In genomic region chr15:60590935-60591490, GRCh38 we compare ENCODE assay signal across 8 cellular contexts.
DNase-seq lines count a peak whose midpoint lies in the region; ATAC-seq and TF ChIP-seq lines count a peak whose summit lies in the region.

No MANE protein-coding gene starts in this region.

- peaks cover 47% of the 10 kb centered on the region for H3K4me1 Mint-ChIP-seq in activated CD8-positive, alpha-beta T cell treated with anti-CD3 and anti-CD28 coated beads for 36 hours (ENCODE audit: low read depth)

- POLR2A ChIA-PET in activated CD8-positive, alpha-beta T cell treated with anti-CD3 and anti-CD28 coated beads for 36 hours (lab: Charles Lee), result interaction anchor here (0.6 to 2.0 kb wide), 8 partner anchors 9 to 193 kb away, joined by 3 to 6 read pairs (median 4); no protein-coding TSS in a partner anchor

- peak overlapping the region; percentile 73 for H3K4me3 Mint-ChIP-seq in activated CD8-positive, alpha-beta T cell treated with anti-CD3 and anti-CD28 coated beads for 36 hours

- H3K27me3 Mint-ChIP-seq in activated CD8-positive, alpha-beta T cell treated with anti-CD3 and anti-CD28 coated beads for 36 hours, result no peaks in the 10 kb centered on the region

- H3K27me3 ChIP-seq in subcutaneous abdominal adipose tissue (ENCODE audit: control insufficient read depth in 5 of 5, insufficient read depth in 4 of 5, low read length in 5 of 5), result no peaks in the 10 kb centered on the region

- H3K9me3 Mint-ChIP-seq in activated CD8-positive, alpha-beta T cell treated with anti-CD3 and anti-CD28 coated beads for 36 hours, result no peaks in the 10 kb centered on the region

- no peaks in the 10 kb centered on the region for H3K36me3 ChIP-seq in mucosa of descending colon (ENCODE audit: low read depth)
- H3K36me3 ChIP-seq in subcutaneous abdominal adipose tissue (ENCODE audit: control insufficient read depth in 5 of 5, insufficient read depth in 5 of 5, low read length in 5 of 5), result no peaks in the 10 kb centered on the region

- no peak for ATAC-seq in activated CD8-positive, alpha-beta T cell treated with anti-CD3 and anti-CD28 coated beads for 36 hours
- peak; percentile 32 for ATAC-seq in mucosa of descending colon
- no peak for ATAC-seq in HG03460 (IDR thresholded peaks at IDR 0.05; ENCODE audit: unreplicated experiment)

- DNase-seq in Daoy (ENCODE audit: low read depth) (peak; percentile 58), LNCaP clone FGC (ENCODE audit: low read depth) (no peak), epithelial cell of esophagus (ENCODE audit: low read depth) (peak; percentile 51), mucosa of descending colon (peak; percentile 52 to 69 (median 68)), NCI-H1092 (lab: John Stamatoyannopoulos, UW) (no peak)
- peak; percentile 59 for DNase-seq in activated CD8-positive, alpha-beta T cell treated with anti-CD3 and anti-CD28 coated beads for 36 hours

- peak overlapping the region; percentile 85 for H3K27ac Mint-ChIP-seq in activated CD8-positive, alpha-beta T cell treated with anti-CD3 and anti-CD28 coated beads for 36 hours

- H3K4me1 ChIP-seq in mucosa of descending colon (ENCODE audit: low read depth) (peaks cover 3% of the 10 kb centered on the region), subcutaneous abdominal adipose tissue (ENCODE audit: control insufficient read depth in 5 of 5, insufficient read depth in 5 of 5, low read length in 5 of 5) (peaks cover 0 to 19% (median 12%) of the 10 kb centered on the region in 5 donors)

- peak overlapping the region; percentile 38 for H3K27ac ChIP-seq in subcutaneous abdominal adipose tissue (ENCODE audit: low read depth, low read length)

- CTCF ChIA-PET in activated CD8-positive, alpha-beta T cell treated with anti-CD3 and anti-CD28 coated beads for 36 hours (lab: Charles Lee), result interaction anchor here (0.7 to 2.8 kb wide), 11 partner anchors 38 to 326 kb away, joined by 3 to 12 read pairs (median 3); no protein-coding TSS in a partner anchor

- no peak for TF ChIP-seq CTCF in LNCaP clone FGC (IDR thresholded peaks at IDR 0.05; ENCODE audit: control insufficient read depth, extremely low read depth, insufficient read depth)
- no peak for TF ChIP-seq CTCF in activated CD8-positive, alpha-beta T cell treated with anti-CD3 and anti-CD28 coated beads for 36 hours (IDR thresholded peaks at IDR 0.05)
- TF ChIP-seq CTCF in epithelial cell of esophagus (IDR thresholded peaks at IDR 0.05; ENCODE audit: insufficient read depth, low read depth, low read length, missing control alignments), result no peak
- no peak for TF ChIP-seq CTCF in mucosa of descending colon (IDR thresholded peaks at IDR 0.05)

- peaks cover 6% of the 10 kb centered on the region for H3K36me3 Mint-ChIP-seq in activated CD8-positive, alpha-beta T cell treated with anti-CD3 and anti-CD28 coated beads for 36 hours (ENCODE audit: low read depth)

- no peaks in the 10 kb centered on the region for H3K9me3 ChIP-seq in mucosa of descending colon
- H3K9me3 ChIP-seq in subcutaneous abdominal adipose tissue (ENCODE audit: control insufficient read depth in 5 of 5, low read length in 5 of 5), result no peaks in the 10 kb centered on the region

- intact Hi-C loops in activated CD8-positive, alpha-beta T cell treated with anti-CD3 and anti-CD28 coated beads for 36 hours (cut with micrococcal nuclease), result no loop called here
- intact Hi-C loops in mucosa of descending colon (cut with DNase I, micrococcal nuclease), result no loop called here

- H3K9ac ChIP-seq in subcutaneous abdominal adipose tissue (ENCODE audit: low read length in 5 of 5), result peak overlapping the region in 3 of 5 donors; percentile 46 to 73 (median 71)

- peak overlapping the region; percentile 55 for H3K4me3 ChIP-seq in LNCaP clone FGC (ENCODE audit: low read depth, low read length)
- peak overlapping the region; percentile 54 for H3K4me3 ChIP-seq in epithelial cell of esophagus (ENCODE audit: low read length)
- peak overlapping the region; percentile 50 for H3K4me3 ChIP-seq in mucosa of descending colon
- H3K4me3 ChIP-seq in subcutaneous abdominal adipose tissue (ENCODE audit: low read depth in 1 of 5, low read length in 5 of 5), result peak overlapping the region; percentile 59 to 87 (median 73)

Comparison
In these comparisons a context has a peak if more than half of its experiments do, and no peak if none do; other contexts are left out.
1. DNase-seq: peak in Daoy (single experiment), activated CD8-positive, alpha-beta T cell treated with anti-CD3 and anti-CD28 coated beads for 36 hours (single experiment), epithelial cell of esophagus (single experiment) and mucosa of descending colon (3 of 3); none in LNCaP clone FGC (single experiment) and NCI-H1092 (single experiment).
2. Peak in every context shown above with its lines, with median percentiles within 50 percentile points of each other: H3K4me3 ChIP-seq.